5 cellular contexts compared by ENCODE assay signal in genomic region chr2:130610486-130610885, GRCh38. TPM values are rescaled to one million over a fixed set of nuclear protein-coding genes. Genes with fewer than 3 reads are reported as not detected.
"Had no signal": no experiment of that assay in that cellular context is flagged by ENCODE, and none has a peak within 500 bp of the region (broad histone marks: within the 10 kb centered on the region; RNA-seq: fewer than 3 reads in every experiment).

No MANE protein-coding gene starts in this region.

RNA-seq across cellular contexts. Expression of gene POTEJ, which starts 0.8 kb away (rescaled TPM):
- total RNA-seq: HT1080, IMR-90, SK-MEL-5 had no signal
- polyA plus RNA-seq: HepG2, IMR-90, SK-N-SH had no signal

RNA-seq across cellular contexts. Expression of gene CFC1, which starts 11.1 kb away (rescaled TPM):
- total RNA-seq: HepG2, HT1080, IMR-90, SK-MEL-5 had no signal
- polyA plus RNA-seq: HepG2, IMR-90, SK-N-SH had no signal
